ENCODE assay signal across 10 cellular contexts in genomic region chr2:240893363-240893828, GRCh38. TPM values are rescaled to one million over a fixed set of nuclear protein-coding genes. Genes with fewer than 3 reads are reported as not detected.
A peak's percentile ranks its signal among the peaks of the same experiment; 100 is the strongest.
DNase-seq lines count a peak whose midpoint lies in the region; ATAC-seq, FAIRE-seq and TF ChIP-seq lines count a peak whose summit lies in the region.
"Had no signal": no experiment of that assay in that cellular context is flagged by ENCODE, and none has a peak within 500 bp of the region (broad histone marks: within the 10 kb centered on the region; RNA-seq: fewer than 3 reads in every experiment).

No MANE protein-coding gene starts in this region.

- no peak overlapping the region for H3K27ac Mint-ChIP-seq in astrocyte (ENCODE audit: unreplicated experiment)
- H3K27ac Mint-ChIP-seq in nephron progenitor cell = no peak overlapping the region
- H3K27ac Mint-ChIP-seq: natural killer cell treated with Interleukin-12 subunit alpha and Interleukin-12 subunit beta and Interleukin-15 and Interleukin-18, amount 100 ng/mL, for 72 hours had no signal

- H3K27me3 Mint-ChIP-seq in astrocyte (ENCODE audit: low read depth, unreplicated experiment) = peaks cover 17% of the 10 kb centered on the region
- H3K27me3 Mint-ChIP-seq in nephron progenitor cell (ENCODE audit: low read depth, poor library complexity) = no peaks in the 10 kb centered on the region
- H3K27me3 Mint-ChIP-seq: natural killer cell treated with Interleukin-12 subunit alpha and Interleukin-12 subunit beta and Interleukin-15 and Interleukin-18, amount 100 ng/mL, for 72 hours had no signal

- TF ChIP-seq CTCF in astrocyte (IDR thresholded peaks at IDR 0.05; ENCODE audit: insufficient read depth, low read depth, low read length) = no peak
- TF ChIP-seq CTCF in nephron progenitor cell (IDR thresholded peaks at IDR 0.05) = no peak

- H3K4me1 Mint-ChIP-seq in astrocyte (ENCODE audit: low read depth, unreplicated experiment) (no peaks in the 10 kb centered on the region), nephron progenitor cell (peaks cover 5% of the 10 kb centered on the region)

- H3K79me2 ChIP-seq in astrocyte (ENCODE audit: insufficient read depth, low read length) = no peaks in the 10 kb centered on the region

- DNase-seq in AG08396 (ENCODE audit: low spot score) (peak; percentile 74), H4 (ENCODE audit: low spot score) (peak; percentile 65), astrocyte (ENCODE audit: low read depth) (peak; percentile 36), nephron progenitor cell (peak; percentile 65), Ammon's horn (ENCODE audit: low spot score) (no peak), foreskin melanocyte (no peak), NCI-H774 (lab: John Stamatoyannopoulos, UW) (no peak)

- peak overlapping the region; percentile 25 for H3K4me2 ChIP-seq in astrocyte (ENCODE audit: low read length)

- peaks cover 3% of the 10 kb centered on the region for H3K4me1 ChIP-seq in astrocyte (ENCODE audit: insufficient read depth, low read length)

- no peak overlapping the region for H3K4me3 ChIP-seq in astrocyte (ENCODE audit: insufficient read depth, low read depth, low read length)
- H3K4me3 ChIP-seq: tibial nerve had no signal

- H3K27me3 ChIP-seq in astrocyte (ENCODE audit: insufficient read depth, low read length) = no peaks in the 10 kb centered on the region
- H3K27me3 ChIP-seq: tibial nerve had no signal

- no peaks in the 10 kb centered on the region for H3K9me3 ChIP-seq in astrocyte (ENCODE audit: insufficient read depth, low read depth, low read length)
- H3K9me3 ChIP-seq: tibial nerve had no signal

- ATAC-seq in GM19324 (IDR thresholded peaks at IDR 0.05; ENCODE audit: low FRiP score, unreplicated experiment) = no peak
- ATAC-seq: natural killer cell treated with Interleukin-12 subunit alpha and Interleukin-12 subunit beta and Interleukin-15 and Interleukin-18, amount 100 ng/mL, for 72 hours had no signal

- no peak overlapping the region for H3K27ac ChIP-seq in astrocyte (ENCODE audit: low read depth, low read length)
- H3K27ac ChIP-seq: tibial nerve had no signal

- H3K9ac ChIP-seq in astrocyte (ENCODE audit: low read length) = no peak overlapping the region

- FAIRE-seq in astrocyte (lab: Jason Lieb, UNC) = no peak

- H2AFZ ChIP-seq in astrocyte (ENCODE audit: low read depth, low read length) = peak overlapping the region; percentile 60

- H3K9me3 Mint-ChIP-seq in astrocyte (ENCODE audit: unreplicated experiment) (no peaks in the 10 kb centered on the region), nephron progenitor cell (no peaks in the 10 kb centered on the region)
- H3K9me3 Mint-ChIP-seq: natural killer cell treated with Interleukin-12 subunit alpha and Interleukin-12 subunit beta and Interleukin-15 and Interleukin-18, amount 100 ng/mL, for 72 hours had no signal

- no peaks in the 10 kb centered on the region for H4K20me1 ChIP-seq in astrocyte (ENCODE audit: insufficient read depth, low read length)

- H3K36me3 Mint-ChIP-seq in astrocyte (ENCODE audit: low read depth, unreplicated experiment) = no peaks in the 10 kb centered on the region
- H3K36me3 Mint-ChIP-seq in nephron progenitor cell (ENCODE audit: low read depth) = no peaks in the 10 kb centered on the region
- H3K36me3 Mint-ChIP-seq: natural killer cell treated with Interleukin-12 subunit alpha and Interleukin-12 subunit beta and Interleukin-15 and Interleukin-18, amount 100 ng/mL, for 72 hours had no signal

- H3K4me3 Mint-ChIP-seq in astrocyte (ENCODE audit: unreplicated experiment) (no peak overlapping the region), nephron progenitor cell (peak overlapping the region; percentile 40)
- H3K4me3 Mint-ChIP-seq: natural killer cell treated with Interleukin-12 subunit alpha and Interleukin-12 subunit beta and Interleukin-15 and Interleukin-18, amount 100 ng/mL, for 72 hours had no signal

- no peaks in the 10 kb centered on the region for H3K36me3 ChIP-seq in astrocyte (ENCODE audit: insufficient read depth, low read length)
- H3K36me3 ChIP-seq: tibial nerve had no signal

RNA-seq across cellular contexts. Expression of gene MAB21L4, which starts 2.6 kb away (rescaled TPM):
- not detected in 2 replicates for total RNA-seq in H4 (2014; rRNA removed; shearing (Covaris generic))
- total RNA-seq in astrocyte = 0.43 and 0.59 TPM in 2 replicates
- total RNA-seq: natural killer cell treated with Interleukin-12 subunit alpha and Interleukin-12 subunit beta and Interleukin-15 and Interleukin-18, amount 100 ng/mL, for 72 hours; tibial nerve had no signal

RNA-seq across cellular contexts. Expression of gene CROCC2, which starts 12.7 kb away (rescaled TPM):
- not detected in 2 replicates for total RNA-seq in H4 (2014; rRNA removed; shearing (Covaris generic))
- not detected in 2 replicates for total RNA-seq in astrocyte
- total RNA-seq: natural killer cell treated with Interleukin-12 subunit alpha and Interleukin-12 subunit beta and Interleukin-15 and Interleukin-18, amount 100 ng/mL, for 72 hours had no signal

RNA-seq across cellular contexts. Expression of gene AGXT, which starts 24.8 kb away (rescaled TPM):
- not detected in 2 replicates for total RNA-seq in H4 (2014; rRNA removed; shearing (Covaris generic))
- not detected in 2 replicates for total RNA-seq in astrocyte
- total RNA-seq: natural killer cell treated with Interleukin-12 subunit alpha and Interleukin-12 subunit beta and Interleukin-15 and Interleukin-18, amount 100 ng/mL, for 72 hours had no signal

Comparison
In these comparisons a context has a peak if more than half of its experiments do, and no peak if none do; other contexts are left out.
1. DNase-seq: peak in AG08396 (single experiment), H4 (single experiment), astrocyte (single experiment) and nephron progenitor cell (single experiment); none in Ammon's horn (single experiment), foreskin melanocyte (single experiment) and NCI-H774 (single experiment).